15 cellular contexts compared by ENCODE assay signal in genomic region chr5:179871506-179871905, GRCh38. TPM values are rescaled to one million over a fixed set of nuclear protein-coding genes. Genes with fewer than 3 reads are reported as not detected.
DNase-seq lines count a peak whose midpoint lies in the region; ATAC-seq, FAIRE-seq and TF ChIP-seq lines count a peak whose summit lies in the region.
"Had no signal": no experiment of that assay in that cellular context is flagged by ENCODE, and none has a peak within 500 bp of the region (broad histone marks: within the 10 kb centered on the region; RNA-seq: fewer than 3 reads in every experiment).

No MANE protein-coding gene starts in this region.

- intact Hi-C loops in left ventricle myocardium inferior (cut with micrococcal nuclease), result no loop called here
- intact Hi-C loops in Right ventricle myocardium inferior (cut with DNase I), result loop anchor here (5.0 kb wide), 1 partner anchor 221 kb away; no protein-coding TSS in a partner anchor
- intact Hi-C loops in K562 (cut with micrococcal nuclease), result no loop called here
- intact Hi-C loops in ovary (cut with DNase I), result no loop called here

- 98% methylated on average over 5 of the region's 14 CpGs for WGBS in K562 (ENCODE audit: insufficient coverage, low coverage, missing lambda C conversion rate)
- 38 to 41% (median 38%) methylated on average over 12 to 14 of the region's 14 CpGs for WGBS in ovary, 3 donors

- POLR2A ChIA-PET in K562 (lab: Yijun Ruan, JAX), result interaction anchor here (0.6 to 1.3 kb wide), 2 partner anchors 11 to 336 kb away, joined by 3 to 4 read pairs; no protein-coding TSS in a partner anchor

- no peak for TF ChIP-seq RAD21 in K562 (CRISPR knock-in tag; conservative IDR thresholded peaks at IDR 0.05 in 1 of 2, IDR thresholded peaks at IDR 0.05 in 1 of 2)

- TF ChIP-seq POLR2A in K562 (conservative IDR thresholded peaks at IDR 0.05) (no peak), ovary (IDR thresholded peaks at IDR 0.05) (no peak)

- H3K27ac ChIP-seq in left ventricle myocardium inferior (replicated peaks), result peak overlapping the region; percentile 73
- no peak overlapping the region for H3K27ac ChIP-seq in K562 (ENCODE audit: extremely low read depth, low read depth, low read length)
- no peak overlapping the region for H3K27ac ChIP-seq in ovary
- H3K27ac ChIP-seq: BLaER1 treated with 17β-estradiol and CSF1 and Interleukin-3, amounts not matched to agents 10 nM and 100 nM had no signal

- H3K4me1 ChIP-seq in left ventricle myocardium inferior (peaks cover 36% of the 10 kb centered on the region), K562 (replicated peaks in 1 of 2; ENCODE audit: control insufficient read depth in 2 of 2, insufficient read depth in 2 of 2, low read length in 2 of 2) (peaks cover 0 to 22% of the 10 kb centered on the region in 2 experiments; a peak in 3 of 5 replicates), ovary (ENCODE audit: insufficient read depth) (no peaks in the 10 kb centered on the region)

- TF ChIP-seq CTCF in left ventricle myocardium inferior (IDR thresholded peaks at IDR 0.05; ENCODE audit: borderline replicate concordance) (no peak), K562 (IDR thresholded peaks at IDR 0.05 in 2 of 3, conservative IDR thresholded peaks at IDR 0.05 in 1 of 3; ENCODE audit: insufficient read depth in 2 of 3, low read depth in 1 of 3, low read length in 3 of 3) (no peak), ovary (IDR thresholded peaks at IDR 0.05) (no peak)

- TF ChIP-seq EP300 in K562 (IDR thresholded peaks at IDR 0.05; ENCODE audit: low read length) (no peak), ovary (IDR thresholded peaks at IDR 0.05) (no peak)

- no peak overlapping the region for H3K9ac ChIP-seq in K562 (ENCODE audit: insufficient read depth in 1 of 2, low read depth in 2 of 2, low read length in 2 of 2)
- H3K9ac ChIP-seq: BLaER1 treated with 17β-estradiol and CSF1 and Interleukin-3, amounts not matched to agents 10 nM and 100 nM had no signal

- H3K9me3 ChIP-seq in left ventricle myocardium inferior (replicated peaks) (no peaks in the 10 kb centered on the region), K562 (replicated peaks; ENCODE audit: control insufficient read depth, insufficient read depth, low read depth, low read length) (no peaks in the 10 kb centered on the region), ovary (no peaks in the 10 kb centered on the region)
- H3K9me3 ChIP-seq: BLaER1 treated with 17β-estradiol and CSF1 and Interleukin-3, amounts not matched to agents 10 nM and 100 nM had no signal

- H4K20me1 ChIP-seq in K562 (replicated peaks; ENCODE audit: control insufficient read depth, insufficient read depth, low read length), result no peaks in the 10 kb centered on the region

- in situ Hi-C loops in K562 (cut with MboI), result no loop called here

- peaks cover 2% of the 10 kb centered on the region for H3K9me1 ChIP-seq in K562 (ENCODE audit: control insufficient read depth, insufficient read depth, low read length)

- H2AFZ ChIP-seq in K562 (ENCODE audit: low read depth, low read length), result no peak overlapping the region
- H2AFZ ChIP-seq: GM23338 had no signal

- no peak overlapping the region for H3K4me3 ChIP-seq in left ventricle myocardium inferior
- H3K4me3 ChIP-seq in K562, result no peak overlapping the region
- H3K4me3 ChIP-seq in ovary, result no peak overlapping the region
- H3K4me3 ChIP-seq: BLaER1 treated with 17β-estradiol and CSF1 and Interleukin-3, amounts not matched to agents 10 nM and 100 nM; GM23338 had no signal

- no peaks in the 10 kb centered on the region for H3K27me3 ChIP-seq in left ventricle myocardium inferior (ENCODE audit: low read depth)
- no peaks in the 10 kb centered on the region for H3K27me3 ChIP-seq in K562 (ENCODE audit: control insufficient read depth in 2 of 2, insufficient read depth in 2 of 2, low read length in 2 of 2)
- H3K27me3 ChIP-seq in ovary, result no peaks in the 10 kb centered on the region
- H3K27me3 ChIP-seq: BLaER1 treated with 17β-estradiol and CSF1 and Interleukin-3, amounts not matched to agents 10 nM and 100 nM had no signal

- peaks cover 59% of the 10 kb centered on the region for H3K36me3 ChIP-seq in left ventricle myocardium inferior
- peaks cover 79% of the 10 kb centered on the region; the same call in 2 of the 3 replicates for H3K36me3 ChIP-seq in K562 (ENCODE audit: control insufficient read depth, insufficient read depth, low read length)
- no peaks in the 10 kb centered on the region for H3K36me3 ChIP-seq in ovary

- H3K79me2 ChIP-seq in K562 (ENCODE audit: control insufficient read depth, insufficient read depth, low read length), result no peaks in the 10 kb centered on the region

- H3K4me2 ChIP-seq in K562 (ENCODE audit: insufficient read depth, low read length), result no peak overlapping the region
- H3K4me2 ChIP-seq: BLaER1 treated with 17β-estradiol and CSF1 and Interleukin-3, amounts not matched to agents 10 nM and 100 nM; GM23338 had no signal

- CTCF ChIA-PET in K562 (lab: Yijun Ruan, JAX; ENCODE audit: low intra/inter-chr PET ratio), result no interaction called here

- BruUV-seq in K562 (replicated peaks; lab: Mats Ljungman, UMichigan), result no TSS peak

- DNase-seq in left ventricle myocardium inferior (no peak), Right ventricle myocardium inferior (ENCODE audit: missing footprints) (no peak), K562 (ENCODE audit: extremely low read depth in 1 of 4, low spot score in 3 of 4) (no peak), ovary (peak; percentile 38 to 71 (median 59)), DMS 273 treated with DMSO at 0.1 percent for 48 hours (lab: John Stamatoyannopoulos, UW) (no peak), inferior parietal cortex (ENCODE audit: extremely low spot score) (no peak), UCSD-AML1 (lab: John Stamatoyannopoulos, UW; ENCODE audit: unreplicated experiment) (no peak)
- DNase-seq: CD8-positive, alpha-beta T cell; COR-L47; H9 had no signal

- no peak for ATAC-seq in Right ventricle myocardium inferior
- ATAC-seq in K562, result no peak
- ATAC-seq: CD8-positive, alpha-beta T cell; GM23338; HepG2 had no signal

- FAIRE-seq in K562 (lab: Jason Lieb, UNC), result no peak
- FAIRE-seq: G401.6, GM12891, HepG2 had no signal

RNA-seq across cellular contexts. Expression of gene MRNIP, which starts 12.9 kb away (rescaled TPM):
- total RNA-seq in left ventricle myocardium inferior (13.1 TPM), Right ventricle myocardium inferior (12.2 TPM), K562 (2014; rRNA removed) (16.8 and 22.7 TPM in 2 replicates), K562 (2014; rRNA removed; fragmentation: Illumina TruSeq; extraction: Trizol) (7.2 and 9.7 TPM in 2 replicates), K562 (2015; rRNA removed; fragmentation: Illumina TruSeq; extraction: Trizol) (10.4 and 12.2 TPM in 2 replicates), K562 (2021) (18.4 and 20.7 TPM in 2 replicates), ovary (10 to 100 TPM; 46.2 to 61.1 (median 50.3) TPM)
- 168 and 262 TPM in 2 replicates for total RNA-seq in K562 (2011; cell fraction: chromatin; rRNA removed; ENCODE audit: low replicate concordance)
- 113 and 114 TPM in 2 replicates for total RNA-seq in K562 (2011; cell fraction: nucleolus; rRNA removed)
- total RNA-seq in K562 (2011; cell fraction: nucleoplasm; rRNA removed), result 118 and 124 TPM in 2 replicates
- polyA plus RNA-seq in K562 (2011; rRNA removed) (25.6 and 35.4 TPM in 2 replicates), K562 (2014; fragmentation: Illumina TruSeq; extraction: Trizol) (18.0 and 18.5 TPM in 2 replicates), K562 (2014; fragmentation: Nextera tagmentation; extraction: Ambion mirVana) (1 to 10 TPM; 3.6 to 6.2 TPM), K562 (2014; rRNA removed) (39.0 and 42.7 TPM in 2 replicates), ovary (10 to 100 TPM; 26.9 to 59.3 TPM)
- polyA plus RNA-seq in K562 (2011; cell fraction: cytosol; rRNA removed), result 18.4 and 20.1 TPM in 2 replicates
- 148 and 191 TPM in 2 replicates for polyA plus RNA-seq in K562 (2011; cell fraction: nucleus; rRNA removed)
- 18.9 and 21.4 TPM in 2 replicates for polyA plus RNA-seq in K562 (2012)
- 8.8 and 10.6 TPM in 2 replicates for polyA minus RNA-seq in K562 (2011; rRNA and poly(A)+ RNA removed)
- polyA minus RNA-seq in K562 (2011; cell fraction: cytosol; rRNA and poly(A)+ RNA removed), result 5.3 and 8.0 TPM in 2 replicates
- polyA minus RNA-seq in K562 (2011; cell fraction: nucleus; rRNA and poly(A)+ RNA removed), result 21.1 and 26.9 TPM in 2 replicates

RNA-seq across cellular contexts. Expression of gene TBC1D9B, which starts 36.2 kb away (rescaled TPM):
- total RNA-seq in left ventricle myocardium inferior (31.1 TPM), Right ventricle myocardium inferior (37.1 TPM), K562 (2014; rRNA removed) (16.1 and 24.0 TPM in 2 replicates), K562 (2014; rRNA removed; fragmentation: Illumina TruSeq; extraction: Trizol) (13.0 and 20.7 TPM in 2 replicates), K562 (2015; rRNA removed; fragmentation: Illumina TruSeq; extraction: Trizol) (35.8 and 36.6 TPM in 2 replicates), K562 (2021) (54.3 and 59.1 TPM in 2 replicates), ovary (100 to 1,000 TPM in 2 of 7 donors, 10 to 100 TPM in 5; 48.3 to 121 (median 87.8) TPM)
- 150 and 367 TPM in 2 replicates for total RNA-seq in K562 (2011; cell fraction: chromatin; rRNA removed; ENCODE audit: low replicate concordance)
- 181 and 203 TPM in 2 replicates for total RNA-seq in K562 (2011; cell fraction: nucleolus; rRNA removed)
- 151 and 162 TPM in 2 replicates for total RNA-seq in K562 (2011; cell fraction: nucleoplasm; rRNA removed)
- polyA plus RNA-seq in K562 (2011; rRNA removed) (33.5 and 46.0 TPM in 2 replicates), K562 (2014; fragmentation: Illumina TruSeq; extraction: Trizol) (33.7 and 37.5 TPM in 2 replicates), K562 (2014; fragmentation: Nextera tagmentation; extraction: Ambion mirVana) (1 to 10 TPM; 2.9 to 4.2 TPM), K562 (2014; rRNA removed) (43.7 and 51.0 TPM in 2 replicates), ovary (10 to 100 TPM; 66.2 to 67.4 TPM)
- polyA plus RNA-seq in K562 (2011; cell fraction: cytosol; rRNA removed), result 29.6 and 41.6 TPM in 2 replicates
- polyA plus RNA-seq in K562 (2011; cell fraction: nucleus; rRNA removed), result 213 and 357 TPM in 2 replicates
- polyA plus RNA-seq in K562 (2012), result 42.8 and 54.1 TPM in 2 replicates
- polyA minus RNA-seq in K562 (2011; rRNA and poly(A)+ RNA removed), result 31.3 and 37.5 TPM in 2 replicates
- 31.0 and 44.1 TPM in 2 replicates for polyA minus RNA-seq in K562 (2011; cell fraction: cytosol; rRNA and poly(A)+ RNA removed)
- 77.8 and 93.6 TPM in 2 replicates for polyA minus RNA-seq in K562 (2011; cell fraction: nucleus; rRNA and poly(A)+ RNA removed)

RNA-seq across cellular contexts. Expression of gene SQSTM1, which starts 50.8 kb away (rescaled TPM):
- total RNA-seq in left ventricle myocardium inferior (438 TPM), Right ventricle myocardium inferior (407 TPM), K562 (2014; rRNA removed) (148 and 236 TPM in 2 replicates), K562 (2014; rRNA removed; fragmentation: Illumina TruSeq; extraction: Trizol) (32.0 and 37.6 TPM in 2 replicates), K562 (2015; rRNA removed; fragmentation: Illumina TruSeq; extraction: Trizol) (107 and 109 TPM in 2 replicates), K562 (2021) (148 and 151 TPM in 2 replicates), ovary (100 to 1,000 TPM; 257 to 457 (median 337) TPM)
- total RNA-seq in K562 (2011; cell fraction: chromatin; rRNA removed; ENCODE audit: low replicate concordance), result 89.8 and 300 TPM in 2 replicates
- total RNA-seq in K562 (2011; cell fraction: nucleolus; rRNA removed), result 389 and 414 TPM in 2 replicates
- total RNA-seq in K562 (2011; cell fraction: nucleoplasm; rRNA removed), result 172 and 183 TPM in 2 replicates
- polyA plus RNA-seq in K562 (2011; rRNA removed) (44.8 and 45.2 TPM in 2 replicates), K562 (2014; fragmentation: Illumina TruSeq; extraction: Trizol) (75.0 and 79.8 TPM in 2 replicates), K562 (2014; fragmentation: Nextera tagmentation; extraction: Ambion mirVana) (1 to 10 TPM; 5.6 to 8.2 TPM), K562 (2014; rRNA removed) (64.0 and 70.7 TPM in 2 replicates), ovary (100 to 1,000 TPM; 125 to 265 TPM)
- polyA plus RNA-seq in K562 (2011; cell fraction: cytosol; rRNA removed), result 47.2 and 77.9 TPM in 2 replicates
- 132 and 257 TPM in 2 replicates for polyA plus RNA-seq in K562 (2011; cell fraction: nucleus; rRNA removed)
- 159 and 567 TPM in 2 replicates for polyA plus RNA-seq in K562 (2012)
- 25.0 and 34.0 TPM in 2 replicates for polyA minus RNA-seq in K562 (2011; rRNA and poly(A)+ RNA removed)
- polyA minus RNA-seq in K562 (2011; cell fraction: cytosol; rRNA and poly(A)+ RNA removed), result 82.1 and 107 TPM in 2 replicates
- polyA minus RNA-seq in K562 (2011; cell fraction: nucleus; rRNA and poly(A)+ RNA removed), result 184 and 191 TPM in 2 replicates

Comparison
In these comparisons a context has a peak if more than half of its experiments do, and no peak if none do; other contexts are left out.
1. DNase-seq: peak in ovary (5 of 5); none in left ventricle myocardium inferior (single experiment), Right ventricle myocardium inferior (single experiment), K562 (0 of 4), DMS 273 treated with DMSO at 0.1 percent for 48 hours (single experiment), inferior parietal cortex (single experiment) and UCSD-AML1 (single experiment).